ENCODE assay signal across 27 cellular contexts in the genomic region with DNA sequence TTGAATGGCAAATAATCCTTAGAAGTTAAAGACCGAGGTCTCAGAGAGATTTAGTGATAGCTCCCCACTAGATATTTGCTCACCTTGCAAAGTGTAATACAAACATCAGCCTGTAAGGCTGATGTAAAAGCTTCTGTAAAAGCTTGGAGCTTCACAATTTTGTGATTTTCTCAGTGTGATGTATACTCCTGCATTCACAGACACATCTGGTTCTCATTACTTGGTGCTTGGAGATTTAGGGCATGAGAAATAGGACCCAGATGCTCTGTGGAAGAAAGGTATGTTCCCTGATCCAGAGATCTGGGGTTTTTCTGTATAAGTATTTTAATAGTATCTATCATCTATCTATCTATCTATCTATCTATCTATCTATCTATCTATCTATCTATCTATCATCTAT.
"Had no signal": no experiment of that assay in that cellular context is flagged by ENCODE, and none has a peak within 500 bp of the region (broad histone marks: within the 10 kb centered on the region; RNA-seq: fewer than 3 reads in every experiment).

No MANE protein-coding gene starts in this region.

- H3K36me3 ChIP-seq: heart right ventricle, left ventricle myocardium inferior, lower lobe of right lung, neutrophil, right lobe of liver, suprapubic skin, transverse colon, upper lobe of right lung, uterus had no signal

- H3K27ac ChIP-seq: dorsolateral prefrontal cortex, heart right ventricle, left ventricle myocardium inferior, lower lobe of right lung, neutrophil, parathyroid adenoma, right lobe of liver, suprapubic skin, transverse colon, upper lobe of right lung, uterus had no signal

- H3K4me3 ChIP-seq: dorsolateral prefrontal cortex, heart right ventricle, left ventricle myocardium inferior, lower lobe of right lung, right lobe of liver, suprapubic skin, transverse colon, upper lobe of right lung, uterus had no signal

- H3K36me3 Mint-ChIP-seq: memory B cell; natural killer cell treated with Interleukin-12 subunit alpha and Interleukin-12 subunit beta and Interleukin-15 and Interleukin-18, amount 100 ng/mL, for 72 hours had no signal

- DNase-seq: cortex of kidney; dorsolateral prefrontal cortex; effector CD4-positive, alpha-beta T cell; foreskin melanocyte; glutamatergic neuron; heart right ventricle; hippocampal formation; left colon; left ventricle myocardium inferior; lower lobe of right lung; right lobe of liver; small intestine; stimulated activated CD4-positive, alpha-beta T cell treated with anti-CD3 and anti-CD28 coated beads, Interleukin-15, amount 100 ng/mL, for 24 hours; stimulated activated CD4-positive, alpha-beta T cell treated with anti-CD3 and anti-CD28 coated beads, Interleukin-4, amount 100 ng/mL, for 1 hour; stimulated activated CD8-positive, alpha-beta memory T cell treated with anti-CD3 and anti-CD28 coated beads, Interleukin-4, amount 100 ng/mL, for 48 hours; stimulated activated naive CD4-positive, alpha-beta T cell; stimulated activated naive CD8-positive, alpha-beta T cell treated with anti-CD3 and anti-CD28 coated beads, Interleukin-15, amount 100 ng/mL, for 72 hours; transverse colon; upper lobe of right lung; uterus had no signal

- H3K9me3 ChIP-seq: left ventricle myocardium inferior, lower lobe of right lung, neutrophil, right lobe of liver, suprapubic skin, transverse colon, upper lobe of right lung, uterus had no signal

- ATAC-seq: heart right ventricle; left colon; lower lobe of right lung; natural killer cell treated with Interleukin-12 subunit alpha and Interleukin-12 subunit beta and Interleukin-15 and Interleukin-18, amount 100 ng/mL, for 72 hours; right lobe of liver; stimulated activated naive CD8-positive, alpha-beta T cell treated with anti-CD3 and anti-CD28 coated beads, Interleukin-15, amount 100 ng/mL, for 72 hours; upper lobe of right lung had no signal

- H3K27me3 Mint-ChIP-seq: memory B cell; natural killer cell treated with Interleukin-12 subunit alpha and Interleukin-12 subunit beta and Interleukin-15 and Interleukin-18, amount 100 ng/mL, for 72 hours; progenitor cell of endocrine pancreas; stimulated activated naive CD8-positive, alpha-beta T cell treated with anti-CD3 and anti-CD28 coated beads, Interleukin-15, amount 100 ng/mL, for 72 hours had no signal

- H3K4me3 Mint-ChIP-seq: memory B cell; natural killer cell treated with Interleukin-12 subunit alpha and Interleukin-12 subunit beta and Interleukin-15 and Interleukin-18, amount 100 ng/mL, for 72 hours; neural crest cell; stimulated activated naive CD8-positive, alpha-beta T cell treated with anti-CD3 and anti-CD28 coated beads, Interleukin-15, amount 100 ng/mL, for 72 hours had no signal

- H3K27ac Mint-ChIP-seq: memory B cell; natural killer cell treated with Interleukin-12 subunit alpha and Interleukin-12 subunit beta and Interleukin-15 and Interleukin-18, amount 100 ng/mL, for 72 hours; progenitor cell of endocrine pancreas; stimulated activated naive CD8-positive, alpha-beta T cell treated with anti-CD3 and anti-CD28 coated beads, Interleukin-15, amount 100 ng/mL, for 72 hours had no signal

- H3K9ac ChIP-seq: parathyroid adenoma had no signal

- H3K4me1 Mint-ChIP-seq: memory B cell; neural crest cell; stimulated activated naive CD8-positive, alpha-beta T cell treated with anti-CD3 and anti-CD28 coated beads, Interleukin-15, amount 100 ng/mL, for 72 hours had no signal
